In genomic region chr1:196660912-196661311, GRCh38 we compare ENCODE assay signal across 8 cellular contexts. TPM values are rescaled to one million over a fixed set of nuclear protein-coding genes. Genes with fewer than 3 reads are reported as not detected.
DNase-seq lines count a peak whose midpoint lies in the region; TF ChIP-seq lines count a peak whose summit lies in the region.

No MANE protein-coding gene starts in this region.

- no peak overlapping the region for H3K9ac ChIP-seq in parathyroid adenoma

- peak overlapping the region; percentile 45 for H3K4me2 ChIP-seq in parathyroid adenoma (ENCODE audit: low read length)

- no peak overlapping the region for H3K27ac ChIP-seq in parathyroid adenoma

- no peaks in the 10 kb centered on the region for H3K4me1 ChIP-seq in HAP-1
- no peaks in the 10 kb centered on the region for H3K4me1 ChIP-seq in parathyroid adenoma

- in situ Hi-C loops in HAP-1 (cut with MboI; ENCODE audit: low sequenced_read_pairs) = loop anchor here (25.0 kb wide), 2 partner anchors 349 to 499 kb away; no protein-coding TSS in a partner anchor

- DNase-seq in NCI-H1436 (lab: John Stamatoyannopoulos, UW) (peak; percentile 72), NCI-H1436 treated with DMSO at 0.1 percent for 48 hours (lab: John Stamatoyannopoulos, UW) (no peak), HAP-1 (ENCODE audit: low spot score in 2 of 2) (peak; percentile 12 to 46), M059J (ENCODE audit: low read depth) (peak; percentile 36), SKM-1 (lab: John Stamatoyannopoulos, UW; ENCODE audit: unreplicated experiment) (peak; percentile 75), fibroblast of the aortic adventitia (ENCODE audit: low read depth) (peak; percentile 66), islet precursor cell (no peak)

- no peak overlapping the region for H2AFZ ChIP-seq in parathyroid adenoma

- H3K36me3 ChIP-seq in HAP-1 (replicated peaks) = no peaks in the 10 kb centered on the region
- no peaks in the 10 kb centered on the region for H3K36me3 ChIP-seq in parathyroid adenoma (ENCODE audit: control insufficient read depth, insufficient read depth, low read length)

- no peaks in the 10 kb centered on the region for H3K79me2 ChIP-seq in parathyroid adenoma

- H3K27me3 ChIP-seq in HAP-1 (ENCODE audit: low read depth) (no peaks in the 10 kb centered on the region), parathyroid adenoma (ENCODE audit: control insufficient read depth, insufficient read depth, low read length) (no peaks in the 10 kb centered on the region)

- peak; percentile 35 for TF ChIP-seq CTCF in fibroblast of the aortic adventitia (IDR thresholded peaks at IDR 0.05; ENCODE audit: insufficient read depth, low read length)
- TF ChIP-seq CTCF in parathyroid adenoma (IDR thresholded peaks at IDR 0.05) = no peak

- no peak overlapping the region for H3K4me3 ChIP-seq in HAP-1
- H3K4me3 ChIP-seq in fibroblast of the aortic adventitia (ENCODE audit: low read depth, low read length) = peak overlapping the region; percentile 32
- peak overlapping the region; percentile 29 for H3K4me3 ChIP-seq in parathyroid adenoma (ENCODE audit: low read depth, low read length)

- H3K9me3 ChIP-seq in HAP-1 = no peaks in the 10 kb centered on the region
- H3K9me3 ChIP-seq in parathyroid adenoma (ENCODE audit: control insufficient read depth, low read length) = no peaks in the 10 kb centered on the region

RNA-seq across cellular contexts. Expression of gene CFH, which starts 9.1 kb away (rescaled TPM):
- total RNA-seq in M059J (2014; rRNA removed; shearing (Covaris generic)) = 58.0 and 76.5 TPM in 2 replicates
- total RNA-seq in fibroblast of the aortic adventitia (ENCODE audit: low replicate concordance) = 105 and 517 TPM in 2 replicates

RNA-seq across cellular contexts. Expression of gene KCNT2, which starts 52.7 kb away (rescaled TPM):
- 1.9 and 2.3 TPM in 2 replicates for total RNA-seq in M059J (2014; rRNA removed; shearing (Covaris generic))
- 8.0 and 68.1 TPM in 2 replicates for total RNA-seq in fibroblast of the aortic adventitia (ENCODE audit: low replicate concordance)

Comparison
In these comparisons a context has a peak if more than half of its experiments do, and no peak if none do; other contexts are left out.
1. DNase-seq: peak in NCI-H1436 (single experiment), HAP-1 (2 of 2), M059J (single experiment), SKM-1 (single experiment) and fibroblast of the aortic adventitia (single experiment); none in NCI-H1436 treated with DMSO at 0.1 percent for 48 hours (single experiment) and islet precursor cell (single experiment).